In genomic region chr20:23350007-23350854, GRCh38 we compare ENCODE assay signal across 8 cellular contexts. TPM values are rescaled to one million over a fixed set of nuclear protein-coding genes. Genes with fewer than 3 reads are reported as not detected.
DNase-seq lines count a peak whose midpoint lies in the region; ATAC-seq and TF ChIP-seq lines count a peak whose summit lies in the region.

TSS of gene NXT1 (plus strand) at chr20:23350791. CDS start at chr20:23354042, 3,251 bp downstream.

- TF ChIP-seq EP300 in suprapubic skin (IDR thresholded peaks at IDR 0.05), result no peak

- peak; percentile 40 to 50 for TF ChIP-seq POLR2A in suprapubic skin (IDR thresholded peaks at IDR 0.05)

- H3K27ac Mint-ChIP-seq in activated naive CD4-positive, alpha-beta T cell treated with anti-CD3 and anti-CD28 coated beads, Interleukin-2, amount 50 U/mL, for 24 hours, result peak within 1 kb of the TSS; percentile 100

- DNase-seq in GM06990 (ENCODE audit: extremely low read depth, insufficient read length) (peak; percentile 98), NCI-H1092 (lab: John Stamatoyannopoulos, UW) (peak; percentile 96), germinal center (ENCODE audit: low spot score) (peak; percentile 91), nucleus accumbens (lab: John Stamatoyannopoulos, UW) (peak; percentile 78 to 98 (median 96)), suprapubic skin (ENCODE audit: low spot score in 2 of 2) (peak; percentile 97 to 98)

- no peaks in the 10 kb centered on the region for H3K9me3 Mint-ChIP-seq in activated naive CD4-positive, alpha-beta T cell treated with anti-CD3 and anti-CD28 coated beads, Interleukin-2, amount 50 U/mL, for 24 hours

- peaks cover 19% of the 10 kb centered on the region for H3K4me1 Mint-ChIP-seq in activated naive CD4-positive, alpha-beta T cell treated with anti-CD3 and anti-CD28 coated beads, Interleukin-2, amount 50 U/mL, for 24 hours

- no peaks in the 10 kb centered on the region for H3K27me3 Mint-ChIP-seq in activated naive CD4-positive, alpha-beta T cell treated with anti-CD3 and anti-CD28 coated beads, Interleukin-2, amount 50 U/mL, for 24 hours

- H3K27me3 ChIP-seq in GM06990 (replicated peaks; ENCODE audit: control insufficient read depth, insufficient read depth, low read length) (no peaks in the 10 kb centered on the region), suprapubic skin (no peaks in the 10 kb centered on the region)

- TF ChIP-seq CTCF in GM06990 (IDR thresholded peaks at IDR 0.05; ENCODE audit: insufficient read depth, low read length, poor library complexity, severe bottlenecking), result no peak
- peak in 1 of 2 donors; percentile 3 for TF ChIP-seq CTCF in suprapubic skin (IDR thresholded peaks at IDR 0.05)

- ATAC-seq in HG02588 (IDR thresholded peaks at IDR 0.05; ENCODE audit: unreplicated experiment) (peak; percentile 85), SK-N-SH treated with all-trans-retinoic acid at 6 μM for 48 hours (peak; percentile 92)

- peaks cover 30% of the 10 kb centered on the region for H3K4me1 ChIP-seq in suprapubic skin

- peak within 1 kb of the TSS; percentile 99 for H3K27ac ChIP-seq in suprapubic skin

- no peaks in the 10 kb centered on the region for H3K9me3 ChIP-seq in suprapubic skin

- H3K4me3 Mint-ChIP-seq in activated naive CD4-positive, alpha-beta T cell treated with anti-CD3 and anti-CD28 coated beads, Interleukin-2, amount 50 U/mL, for 24 hours, result peak within 1 kb of the TSS; percentile 99

- H3K36me3 ChIP-seq in GM06990 (ENCODE audit: control insufficient read depth, insufficient read depth, low read length) (peaks cover 2% of the 10 kb centered on the region), suprapubic skin (peaks cover 18% of the 10 kb centered on the region)

- WGBS in suprapubic skin, result 1% methylated on average over 36 of the region's 75 CpGs

- H3K36me3 Mint-ChIP-seq in activated naive CD4-positive, alpha-beta T cell treated with anti-CD3 and anti-CD28 coated beads, Interleukin-2, amount 50 U/mL, for 24 hours, result peaks cover 6% of the 10 kb centered on the region

- H3K4me3 ChIP-seq in GM06990 (replicated peaks; ENCODE audit: low read depth, low read length) (peak within 1 kb of the TSS; percentile 92), suprapubic skin (peak within 1 kb of the TSS; percentile 77)

TF ChIP-seq in SK-N-SH treated with all-trans-retinoic acid at 6 μM for 48 hours, 23 proteins besides CTCF, POLR2A, EP300 and RAD21:
- TF ChIP-seq PATZ1 (CRISPR knock-in tag; IDR thresholded peaks at IDR 0.05; ENCODE audit: borderline replicate concordance) (no peak; the same call in 1 of the 2 replicates), TSHZ2 (CRISPR knock-in tag; IDR thresholded peaks at IDR 0.05) (peak; percentile 25; the same call in 1 of the 2 replicates), CREB5 (CRISPR knock-in tag; IDR thresholded peaks at IDR 0.05; ENCODE audit: low read depth) (no peak), BACH2 (CRISPR knock-in tag; IDR thresholded peaks at IDR 0.05; ENCODE audit: borderline replicate concordance) (no peak), TOX (CRISPR knock-in tag; IDR thresholded peaks at IDR 0.05; ENCODE audit: borderline replicate concordance) (no peak), ZNF565 (CRISPR knock-in tag; conservative IDR thresholded peaks at IDR 0.05; ENCODE audit: low read depth) (no peak; the same call in 1 of the 2 replicates), SNAI2 (CRISPR knock-in tag; IDR thresholded peaks at IDR 0.05) (no peak), ZNF70 (CRISPR knock-in tag; IDR thresholded peaks at IDR 0.05) (no peak), ZC3H10 (CRISPR knock-in tag; IDR thresholded peaks at IDR 0.05) (no peak), ZNF8 (CRISPR knock-in tag; IDR thresholded peaks at IDR 0.05) (no peak), PPARA (CRISPR knock-in tag; IDR thresholded peaks at IDR 0.05; ENCODE audit: borderline replicate concordance) (no peak), CSRNP3 (CRISPR knock-in tag; IDR thresholded peaks at IDR 0.05) (peak; percentile 70), RARB (CRISPR knock-in tag; IDR thresholded peaks at IDR 0.05) (no peak), ESRRG (CRISPR knock-in tag; IDR thresholded peaks at IDR 0.05) (peak; percentile 70; the same call in 1 of the 2 replicates), ISL1 (CRISPR knock-in tag; IDR thresholded peaks at IDR 0.05) (no peak)

RNA-seq across cellular contexts. Expression of gene NXT1, which starts in this region (rescaled TPM):
- 10 to 100 TPM; 18.3 to 64.5 (median 43.9) TPM for total RNA-seq in suprapubic skin

Comparison
In these comparisons a context has a peak if more than half of its experiments do, and no peak if none do; other contexts are left out.
1. Peak in every context shown above with its lines: DNase-seq, ATAC-seq, H3K4me3 ChIP-seq and H3K27ac ChIP-seq.